ENCODE assay signal across 16 cellular contexts in genomic region chrX:20063153-20063552, GRCh38. TPM values are rescaled to one million over a fixed set of nuclear protein-coding genes. Genes with fewer than 3 reads are reported as not detected.
"Had no signal": no experiment of that assay in that cellular context is flagged by ENCODE, and none has a peak within 500 bp of the region (broad histone marks: within the 10 kb centered on the region; RNA-seq: fewer than 3 reads in every experiment).

No MANE protein-coding gene starts in this region.

- H3K27me3 ChIP-seq: gastrocnemius medialis, neural progenitor cell, ovary had no signal

- H3K36me3 ChIP-seq: gastrocnemius medialis, neural progenitor cell, ovary had no signal

- H2AFZ ChIP-seq: neural progenitor cell had no signal

- H3K27ac ChIP-seq: gastrocnemius medialis, neural progenitor cell, ovary had no signal

- H3K9me3 ChIP-seq: gastrocnemius medialis, ovary had no signal

- DNase-seq: effector memory CD4-positive, alpha-beta T cell; gastrocnemius medialis; left colon; left ventricle myocardium superior; naive thymus-derived CD8-positive, alpha-beta T cell; nucleus accumbens; ovary; right cardiac atrium; small intestine; stimulated activated CD4-positive, alpha-beta T cell treated with anti-CD3 and anti-CD28 coated beads, Interleukin-12 subunit alpha, Interleukin-12 subunit beta, amount 100 ng/mL, for 4 hours; stimulated activated naive CD4-positive, alpha-beta T cell treated with Interleukin-2 at 50 U/mL for 16 hours; trophoblast cell had no signal

- H3K4me1 ChIP-seq: gastrocnemius medialis, neural progenitor cell had no signal

- H3K9ac ChIP-seq: neural progenitor cell had no signal

- H3K4me3 ChIP-seq: gastrocnemius medialis, lung, neural progenitor cell, ovary had no signal

- H3K4me2 ChIP-seq: neural progenitor cell had no signal

- FAIRE-seq: endometrium, small intestine had no signal

RNA-seq across cellular contexts. Expression of gene MAP7D2, which starts 53.6 kb away (rescaled TPM):
- total RNA-seq: fibroblast of villous mesenchyme had no signal
- polyA plus RNA-seq: naive thymus-derived CD8-positive, alpha-beta T cell had no signal
